ENCODE assay signal across 28 cellular contexts in the genomic region with DNA sequence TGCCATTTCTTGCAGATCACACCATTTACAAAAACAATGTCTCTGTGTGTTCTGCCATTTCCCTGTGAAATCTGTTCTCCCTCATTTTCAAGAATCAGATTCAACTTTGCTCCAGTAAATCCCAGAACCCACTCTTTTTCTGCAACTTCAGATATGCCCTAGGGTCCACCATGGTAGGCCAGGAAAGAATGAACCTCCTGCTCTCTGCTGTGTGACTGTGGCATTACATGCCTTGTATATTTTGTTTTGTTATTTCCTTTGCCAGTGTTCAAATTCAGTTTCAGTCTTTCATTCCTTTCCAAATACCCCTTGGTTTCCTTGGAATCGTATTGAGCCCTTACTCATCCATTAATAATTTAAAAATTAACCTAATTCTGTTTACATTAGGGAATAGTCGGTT.
DNase-seq lines count a peak whose midpoint lies in the region; ATAC-seq, FAIRE-seq and TF ChIP-seq lines count a peak whose summit lies in the region.
"Had no signal": no experiment of that assay in that cellular context is flagged by ENCODE, and none has a peak within 500 bp of the region (broad histone marks: within the 10 kb centered on the region; RNA-seq: fewer than 3 reads in every experiment).

No MANE protein-coding gene starts in this region.

- H3K14ac ChIP-seq in H1 (ENCODE audit: insufficient read length): no peak overlapping the region

- no peaks in the 10 kb centered on the region for H3K9me3 ChIP-seq in DND-41 (ENCODE audit: insufficient read depth, low read length, severe bottlenecking)
- no peaks in the 10 kb centered on the region for H3K9me3 ChIP-seq in H1 (ENCODE audit: insufficient read depth in 2 of 2, low read depth in 1 of 2, low read length in 1 of 2)
- H3K9me3 ChIP-seq: ascending aorta, gastroesophageal sphincter, ovary, right atrium auricular region, SJSA1, upper lobe of left lung had no signal

- H2AFZ ChIP-seq in DND-41 (ENCODE audit: low read depth, low read length) (no peak overlapping the region), H1 (ENCODE audit: low read length) (no peak overlapping the region)

- H3K27me3 ChIP-seq in DND-41 (ENCODE audit: insufficient read depth, low read length, poor library complexity) (no peaks in the 10 kb centered on the region), H1 (replicated peaks in 1 of 4; ENCODE audit: control insufficient read depth in 3 of 4, extremely low read depth in 1 of 4, insufficient read depth in 3 of 4, low read length in 3 of 4) (no peaks in the 10 kb centered on the region)
- H3K27me3 ChIP-seq: ascending aorta, gastroesophageal sphincter, ovary, right atrium auricular region, SJSA1, upper lobe of left lung had no signal

- ATAC-seq in DND-41 (ENCODE audit: insufficient read depth, low read depth) (no peak), HG03520 (IDR thresholded peaks at IDR 0.05; ENCODE audit: unreplicated experiment) (no peak)
- ATAC-seq in activated CD4-positive, alpha-beta T cell treated with anti-CD3 and anti-CD28 coated beads for 36 hours: no peak
- ATAC-seq: gastroesophageal sphincter; stimulated activated naive CD8-positive, alpha-beta T cell treated with anti-CD3 and anti-CD28 coated beads, Interleukin-15, amount 100 ng/mL, for 72 hours had no signal

- H4K5ac ChIP-seq in H1 (ENCODE audit: insufficient read length, low read depth, low read length): no peak overlapping the region

- H2BK12ac ChIP-seq in H1 (ENCODE audit: low read depth, low read length): no peak overlapping the region

- H4K8ac ChIP-seq in H1 (ENCODE audit: extremely low read depth, insufficient read depth, low read length): no peak overlapping the region

- H2BK15ac ChIP-seq in H1 (ENCODE audit: low read length): no peak overlapping the region

- H3K56ac ChIP-seq in H1 (replicated peaks; ENCODE audit: insufficient read length, low read depth, low read length): no peak overlapping the region

- 100% methylated on average over 2 of the region's 2 CpGs; no CpG with 5 or more reads in 1 of the 2 experiments for WGBS in H1 (ENCODE audit: extremely low coverage in 1 of 2, insufficient coverage in 1 of 2, insufficient read length in 1 of 2, insufficient replicate concordance in 2 of 2, low coverage in 1 of 2, low lambda C conversion rate in 2 of 2, missing lambda C conversion rate in 1 of 2), 2 experiments

- no peak overlapping the region for H3K18ac ChIP-seq in H1 (ENCODE audit: extremely low read depth, low read length)

- no peak overlapping the region for H2BK20ac ChIP-seq in H1 (ENCODE audit: low read length)

- H3K27ac ChIP-seq in DND-41 (ENCODE audit: low read length) (no peak overlapping the region), H1 (ENCODE audit: low read depth, low read length) (no peak overlapping the region)
- H3K27ac ChIP-seq: ascending aorta, gastroesophageal sphincter, ovary, right atrium auricular region, SJSA1, upper lobe of left lung had no signal

- H4K20me1 ChIP-seq in DND-41 (ENCODE audit: insufficient read depth, low read length) (no peaks in the 10 kb centered on the region), H1 (replicated peaks in 1 of 2; ENCODE audit: control insufficient read depth in 1 of 2, insufficient read depth in 2 of 2, low read length in 2 of 2) (no peaks in the 10 kb centered on the region)

- H3K23me2 ChIP-seq in H1 (ENCODE audit: low read depth, low read length): no peaks in the 10 kb centered on the region

- TF ChIP-seq EP300 in H1 (IDR thresholded peaks at IDR 0.05; ENCODE audit: borderline replicate concordance in 1 of 2, low read depth in 2 of 2, low read length in 2 of 2): no peak

- no peak overlapping the region for H3K9ac ChIP-seq in DND-41 (ENCODE audit: low read depth, low read length)
- H3K9ac ChIP-seq in H1 (replicated peaks in 1 of 4; ENCODE audit: extremely low read depth in 1 of 4, low read depth in 3 of 4, low read length in 3 of 4): no peak overlapping the region

- H3K36me3 Mint-ChIP-seq in HFFc6 (ENCODE audit: low read depth) (no peaks in the 10 kb centered on the region), neural crest cell (ENCODE audit: low read depth) (peaks cover 2% of the 10 kb centered on the region)
- H3K36me3 Mint-ChIP-seq in activated CD4-positive, alpha-beta T cell treated with anti-CD3 and anti-CD28 coated beads for 36 hours (ENCODE audit: low read depth): no peaks in the 10 kb centered on the region
- H3K36me3 Mint-ChIP-seq: activated naive CD4-positive, alpha-beta T cell treated with anti-CD3 and anti-CD28 coated beads, Interleukin-2, amount 50 U/mL, for 24 hours; CD14-positive monocyte had no signal

- no peaks in the 10 kb centered on the region for H3K79me1 ChIP-seq in H1 (ENCODE audit: low read depth, low read length)

- POLR2A ChIA-PET in H1 (lab: Charles Lee; ENCODE audit: partially characterized antibody): no interaction called here
- POLR2A ChIA-PET in activated CD4-positive, alpha-beta T cell treated with anti-CD3 and anti-CD28 coated beads for 36 hours (lab: Charles Lee): no interaction called here

- FAIRE-seq in H1 (lab: Jason Lieb, UNC): peak; percentile 73
- FAIRE-seq: D721Med, RCC 7860 had no signal

- H3K4ac ChIP-seq in H1 (replicated peaks; ENCODE audit: insufficient read length, low read depth, low read length): no peak overlapping the region

- CTCF ChIA-PET in H1 (lab: Charles Lee; ENCODE audit: partially characterized antibody): no interaction called here
- CTCF ChIA-PET in activated CD4-positive, alpha-beta T cell treated with anti-CD3 and anti-CD28 coated beads for 36 hours (lab: Charles Lee): no interaction called here

- H2BK120ac ChIP-seq in H1 (replicated peaks; ENCODE audit: low read depth, low read length): no peak overlapping the region

- H3K27ac Mint-ChIP-seq in HFFc6 (no peak overlapping the region), neural crest cell (ENCODE audit: unreplicated experiment) (no peak overlapping the region)
- H3K27ac Mint-ChIP-seq in activated CD4-positive, alpha-beta T cell treated with anti-CD3 and anti-CD28 coated beads for 36 hours: no peak overlapping the region
- H3K27ac Mint-ChIP-seq: activated CD4-positive, alpha-beta T cell treated with anti-CD3 and anti-CD28 coated beads, Interleukin-2, amount 10 ng/mL, durations not matched to agents 7 days and 5 days; activated naive CD4-positive, alpha-beta T cell treated with anti-CD3 and anti-CD28 coated beads, Interleukin-2, amount 50 U/mL, for 24 hours; CD14-positive monocyte; stimulated activated naive CD8-positive, alpha-beta T cell treated with anti-CD3 and anti-CD28 coated beads, Interleukin-15, amount 100 ng/mL, for 72 hours had no signal

- no peak overlapping the region for H4K91ac ChIP-seq in H1 (replicated peaks; ENCODE audit: insufficient read length, low read length)

- H3K4me2 ChIP-seq in DND-41 (ENCODE audit: insufficient read depth, low read length) (no peak overlapping the region), H1 (ENCODE audit: insufficient read depth in 1 of 2, low read depth in 2 of 2, low read length in 2 of 2) (no peak overlapping the region)

- no peaks in the 10 kb centered on the region for H3K27me3 Mint-ChIP-seq in HFFc6 (ENCODE audit: insufficient read depth)
- no peaks in the 10 kb centered on the region for H3K27me3 Mint-ChIP-seq in neural crest cell (ENCODE audit: low read depth)
- no peaks in the 10 kb centered on the region for H3K27me3 Mint-ChIP-seq in activated CD4-positive, alpha-beta T cell treated with anti-CD3 and anti-CD28 coated beads for 36 hours
- H3K27me3 Mint-ChIP-seq: activated CD4-positive, alpha-beta T cell treated with anti-CD3 and anti-CD28 coated beads, Interleukin-2, amount 10 ng/mL, durations not matched to agents 7 days and 5 days; activated naive CD4-positive, alpha-beta T cell treated with anti-CD3 and anti-CD28 coated beads, Interleukin-2, amount 50 U/mL, for 24 hours; central memory CD8-positive, alpha-beta T cell; stimulated activated naive CD8-positive, alpha-beta T cell treated with anti-CD3 and anti-CD28 coated beads, Interleukin-15, amount 100 ng/mL, for 72 hours had no signal

- H3K4me3 ChIP-seq in DND-41 (ENCODE audit: low read depth in 1 of 2, low read length in 2 of 2) (no peak overlapping the region), H1 (ENCODE audit: extremely low read depth in 1 of 4, insufficient read depth in 2 of 4, low read depth in 3 of 4, low read length in 4 of 4) (no peak overlapping the region)
- H3K4me3 ChIP-seq: ascending aorta, gastroesophageal sphincter, lung, ovary, right atrium auricular region, SJSA1, upper lobe of left lung had no signal

- TF ChIP-seq POLR2A in H1 (IDR thresholded peaks at IDR 0.05; ENCODE audit: control extremely low read depth in 1 of 2, low read depth in 2 of 2, low read length in 2 of 2): no peak

- H3K9me3 Mint-ChIP-seq in HFFc6 (no peaks in the 10 kb centered on the region), neural crest cell (peaks cover 7% of the 10 kb centered on the region)
- H3K9me3 Mint-ChIP-seq in activated CD4-positive, alpha-beta T cell treated with anti-CD3 and anti-CD28 coated beads for 36 hours (ENCODE audit: low read depth): no peaks in the 10 kb centered on the region
- H3K9me3 Mint-ChIP-seq: activated CD4-positive, alpha-beta T cell treated with anti-CD3 and anti-CD28 coated beads, Interleukin-2, amount 10 ng/mL, durations not matched to agents 7 days and 5 days had no signal

- H3K4me1 Mint-ChIP-seq in HFFc6 (ENCODE audit: low read depth): no peaks in the 10 kb centered on the region
- H3K4me1 Mint-ChIP-seq in neural crest cell: peaks cover 19% of the 10 kb centered on the region
- no peaks in the 10 kb centered on the region for H3K4me1 Mint-ChIP-seq in activated CD4-positive, alpha-beta T cell treated with anti-CD3 and anti-CD28 coated beads for 36 hours
- H3K4me1 Mint-ChIP-seq: activated CD4-positive, alpha-beta T cell treated with anti-CD3 and anti-CD28 coated beads, Interleukin-2, amount 10 ng/mL, durations not matched to agents 7 days and 5 days; activated naive CD4-positive, alpha-beta T cell treated with anti-CD3 and anti-CD28 coated beads, Interleukin-2, amount 50 U/mL, for 24 hours; CD14-positive monocyte; central memory CD8-positive, alpha-beta T cell; stimulated activated naive CD8-positive, alpha-beta T cell treated with anti-CD3 and anti-CD28 coated beads, Interleukin-15, amount 100 ng/mL, for 72 hours had no signal

- intact Hi-C loops in activated CD4-positive, alpha-beta T cell treated with anti-CD3 and anti-CD28 coated beads for 36 hours (cut with DNase I, micrococcal nuclease): no loop called here

- H3K23ac ChIP-seq in H1 (ENCODE audit: insufficient read length): no peak overlapping the region

- H3K4me1 ChIP-seq in DND-41 (ENCODE audit: insufficient read depth, low read length) (no peaks in the 10 kb centered on the region), H1 (replicated peaks in 1 of 4; ENCODE audit: control insufficient read depth in 3 of 4, insufficient read depth in 4 of 4, low read length in 3 of 4) (no peaks in the 10 kb centered on the region)
- H3K4me1 ChIP-seq: ascending aorta, gastroesophageal sphincter, right atrium auricular region, SJSA1, upper lobe of left lung had no signal

- no peak overlapping the region for H2AK5ac ChIP-seq in H1 (ENCODE audit: low read depth, low read length)

- H2BK5ac ChIP-seq in H1 (ENCODE audit: low read depth, low read length): no peak overlapping the region

- TF ChIP-seq CTCF in DND-41 (IDR thresholded peaks at IDR 0.05; ENCODE audit: borderline replicate concordance, extremely low read depth, low read length, poor library complexity, severe bottlenecking) (peak; percentile 20), HFFc6 (IDR thresholded peaks at IDR 0.05) (peak; percentile 20; the same call in 1 of the 2 replicates), H1 (IDR thresholded peaks at IDR 0.05; ENCODE audit: control extremely low read depth in 1 of 3, insufficient read depth in 1 of 3, low read depth in 1 of 3, low read length in 3 of 3) (peak in 2 of 3 experiments; percentile 15 to 26; a peak in 2 of 4 replicates), neural crest cell (conservative IDR thresholded peaks at IDR 0.05) (peak; percentile 40)

- no peak for DNase-seq in DND-41
- DNase-seq in HFFc6: no peak
- DNase-seq in H1 (ENCODE audit: low read depth in 1 of 2, low spot score in 2 of 2): no peak
- no peak for DNase-seq in neural crest cell (ENCODE audit: low read depth, low spot score)
- DNase-seq in inferior parietal cortex (ENCODE audit: extremely low spot score): no peak
- no peak for DNase-seq in activated CD4-positive, alpha-beta T cell treated with anti-CD3 and anti-CD28 coated beads for 36 hours
- DNase-seq: activated CD4-positive, alpha-beta T cell treated with anti-CD3 and anti-CD28 coated beads, Interleukin-2, amount 10 ng/mL, durations not matched to agents 7 days and 5 days; erythroblast; GF-D8; NCI-H1105 treated with DMSO at 0.1 percent for 48 hours; NCI-H2081 treated with DMSO at 0.1 percent for 48 hours; NCI-H446; NK-92 treated with Interleukin-12 subunit alpha and Interleukin-12 subunit beta, amount 100 ng/mL, for 24 hours; ovary; stimulated activated naive CD8-positive, alpha-beta T cell treated with anti-CD3 and anti-CD28 coated beads, Interleukin-15, amount 100 ng/mL, for 72 hours; T-helper 2 cell; upper lobe of left lung had no signal

- no peaks in the 10 kb centered on the region for H3K36me3 ChIP-seq in DND-41 (ENCODE audit: insufficient read depth, low read length)
- no peaks in the 10 kb centered on the region for H3K36me3 ChIP-seq in H1 (ENCODE audit: control insufficient read depth in 2 of 4, insufficient read depth in 4 of 4, low read length in 3 of 4)
- H3K36me3 ChIP-seq: ascending aorta, gastroesophageal sphincter, ovary, right atrium auricular region, SJSA1, upper lobe of left lung had no signal

- peak; percentile 58 to 63 for TF ChIP-seq RAD21 in H1 (IDR thresholded peaks at IDR 0.05 in 1 of 2, conservative IDR thresholded peaks at IDR 0.05 in 1 of 2; ENCODE audit: low read depth in 2 of 2, low read length in 2 of 2)

- no peaks in the 10 kb centered on the region for H3K79me2 ChIP-seq in DND-41 (ENCODE audit: insufficient read depth, low read length)
- no peaks in the 10 kb centered on the region for H3K79me2 ChIP-seq in H1 (ENCODE audit: control insufficient read depth in 1 of 2, insufficient read depth in 2 of 2, low read length in 2 of 2)

- H3K4me3 Mint-ChIP-seq in HFFc6 (no peak overlapping the region), neural crest cell (no peak overlapping the region)
- no peak overlapping the region for H3K4me3 Mint-ChIP-seq in activated CD4-positive, alpha-beta T cell treated with anti-CD3 and anti-CD28 coated beads for 36 hours
- H3K4me3 Mint-ChIP-seq: activated CD4-positive, alpha-beta T cell treated with anti-CD3 and anti-CD28 coated beads, Interleukin-2, amount 10 ng/mL, durations not matched to agents 7 days and 5 days; activated naive CD4-positive, alpha-beta T cell treated with anti-CD3 and anti-CD28 coated beads, Interleukin-2, amount 50 U/mL, for 24 hours; CD14-positive monocyte; central memory CD8-positive, alpha-beta T cell; stimulated activated naive CD8-positive, alpha-beta T cell treated with anti-CD3 and anti-CD28 coated beads, Interleukin-15, amount 100 ng/mL, for 72 hours had no signal
